Comparison of ENCODE assay signal across 22 cellular contexts in the genomic region with DNA sequence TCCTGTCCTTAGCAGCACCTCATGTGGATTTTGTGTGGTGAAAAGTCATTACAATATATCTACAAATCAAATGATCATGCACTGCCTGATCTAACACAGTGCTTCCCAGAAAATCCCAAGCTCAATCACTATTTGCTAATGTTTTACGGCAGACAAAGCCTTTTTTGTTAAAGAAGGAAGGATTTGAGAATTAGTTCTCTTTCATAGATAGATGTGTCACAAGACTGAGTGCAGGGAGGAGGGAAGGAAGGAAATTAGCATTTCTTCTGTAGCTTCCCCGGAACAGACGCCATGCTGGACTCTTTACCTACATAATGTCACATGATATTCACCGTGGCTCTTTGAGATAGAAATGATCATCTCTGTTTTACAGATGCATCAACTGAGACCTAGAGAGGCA.
DNase-seq lines count a peak whose midpoint lies in the region; ATAC-seq and TF ChIP-seq lines count a peak whose summit lies in the region.
"Had no signal": no experiment of that assay in that cellular context is flagged by ENCODE, and none has a peak within 500 bp of the region (broad histone marks: within the 10 kb centered on the region; RNA-seq: fewer than 3 reads in every experiment).

No MANE protein-coding gene starts in this region.

- no peaks in the 10 kb centered on the region for H3K27me3 ChIP-seq in HUES48 (ENCODE audit: control insufficient read depth, insufficient read depth, low read length)
- H3K27me3 ChIP-seq in upper lobe of right lung: no peaks in the 10 kb centered on the region
- H3K27me3 ChIP-seq in vagina: no peaks in the 10 kb centered on the region

- H3K4me1 Mint-ChIP-seq in brain: peaks cover 43% of the 10 kb centered on the region
- H3K4me1 Mint-ChIP-seq: CD8-positive, alpha-beta memory T cell; IgD-negative memory B cell had no signal

- H3K9me3 ChIP-seq in HUES48 (ENCODE audit: control insufficient read depth, insufficient read depth, low read length) (no peaks in the 10 kb centered on the region), upper lobe of right lung (no peaks in the 10 kb centered on the region), vagina (no peaks in the 10 kb centered on the region)

- H3K27ac Mint-ChIP-seq in brain: peak overlapping the region in 4 of 5 experiments; percentile 28 to 85 (median 32)

- H3K27me3 Mint-ChIP-seq in brain: no peaks in the 10 kb centered on the region
- H3K27me3 Mint-ChIP-seq: IgD-negative memory B cell had no signal

- intact Hi-C loops in upper lobe of right lung (cut with DNase I) (no loop called here), vagina (cut with DNase I) (no loop called here)

- no peak overlapping the region for H3K9ac ChIP-seq in HUES48 (ENCODE audit: low read depth, low read length)

- DNase-seq in inferior parietal cortex (ENCODE audit: extremely low spot score): peak; percentile 10
- peak; percentile 49 for DNase-seq in pons (ENCODE audit: low spot score)
- DNase-seq in upper lobe of right lung: no peak
- DNase-seq in NOMO-1 treated with dmso at 0.1 percent for 144 hours (lab: John Stamatoyannopoulos, UW; ENCODE audit: unreplicated experiment): no peak
- no peak for DNase-seq in vagina (ENCODE audit: extremely low spot score in 2 of 2)
- DNase-seq: CD8-positive, alpha-beta memory T cell; EL; GF-D8; HCEC 1CT; MV-4-11; NCI-H1105 treated with DMSO at 0.1 percent for 48 hours; NCI-H1694; NCI-H2081; NCI-H2171 treated with DMSO at 0.1 percent for 48 hours; NCI-H524 treated with DMSO at 0.1 percent for 48 hours; OCI-M1; Right ventricle myocardium superior; SW 1271 had no signal

- H3K9me3 Mint-ChIP-seq in brain: peaks cover 0 to 8% (median 0%) of the 10 kb centered on the region in 5 experiments
- H3K9me3 Mint-ChIP-seq: CD8-positive, alpha-beta memory T cell had no signal

- H3K4me3 ChIP-seq in HUES48 (ENCODE audit: low read depth, low read length): no peak overlapping the region
- H3K4me3 ChIP-seq in upper lobe of right lung: no peak overlapping the region
- no peak overlapping the region for H3K4me3 ChIP-seq in vagina

- H3K4me1 ChIP-seq in HUES48 (ENCODE audit: control insufficient read depth, insufficient read depth, low read length) (peaks cover 27% of the 10 kb centered on the region), upper lobe of right lung (no peaks in the 10 kb centered on the region), vagina (no peaks in the 10 kb centered on the region)

- no peak for ATAC-seq in upper lobe of right lung

- no peaks in the 10 kb centered on the region for H3K36me3 ChIP-seq in HUES48 (ENCODE audit: control insufficient read depth, insufficient read depth, low read length)
- no peaks in the 10 kb centered on the region for H3K36me3 ChIP-seq in upper lobe of right lung
- no peaks in the 10 kb centered on the region for H3K36me3 ChIP-seq in vagina

- H3K4me3 Mint-ChIP-seq in brain: peak overlapping the region in 1 of 5 experiments; percentile 25
- H3K4me3 Mint-ChIP-seq: CD8-positive, alpha-beta memory T cell had no signal

- TF ChIP-seq CTCF in brain (conservative IDR thresholded peaks at IDR 0.05) (no peak), upper lobe of right lung (IDR thresholded peaks at IDR 0.05) (no peak), vagina (IDR thresholded peaks at IDR 0.05) (no peak)

- no peak for TF ChIP-seq POLR2A in vagina (IDR thresholded peaks at IDR 0.05)

- H3K36me3 Mint-ChIP-seq in brain: no peaks in the 10 kb centered on the region
- H3K36me3 Mint-ChIP-seq: CD8-positive, alpha-beta memory T cell; IgD-negative memory B cell had no signal

- H3K27ac ChIP-seq in HUES48 (ENCODE audit: low read depth, low read length): peak overlapping the region; percentile 78
- no peak overlapping the region for H3K27ac ChIP-seq in upper lobe of right lung
- no peak overlapping the region for H3K27ac ChIP-seq in vagina
- H3K27ac ChIP-seq: C4-2B had no signal

Comparison
In these comparisons a context has a peak if more than half of its experiments do, and no peak if none do; other contexts are left out.
1. DNase-seq: peak in inferior parietal cortex (single experiment) and pons (single experiment); none in upper lobe of right lung (single experiment), NOMO-1 treated with dmso at 0.1 percent for 144 hours (single experiment) and vagina (0 of 2).